In the genomic region with DNA sequence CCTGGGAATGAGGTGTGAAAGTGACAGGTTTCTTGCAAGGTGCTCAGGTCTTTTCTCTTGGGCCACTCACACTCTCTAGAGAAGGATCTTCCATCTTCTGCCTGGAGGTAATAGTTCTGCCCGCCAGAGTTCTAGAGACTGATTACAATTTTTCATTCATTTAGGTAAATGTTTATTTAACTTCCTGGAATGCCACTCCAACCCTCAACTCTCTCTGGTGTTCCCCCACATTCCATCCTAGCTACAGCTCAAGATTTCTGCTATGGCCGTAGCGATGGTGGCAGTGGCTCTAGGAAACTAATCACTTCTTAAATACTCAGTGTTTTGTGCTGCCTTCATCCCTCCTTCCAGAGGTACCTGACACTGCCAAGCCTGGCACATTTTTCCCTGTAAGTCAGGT, we compare ENCODE assay signal across 31 cellular contexts.
"Had no signal": no experiment of that assay in that cellular context is flagged by ENCODE, and none has a peak within 500 bp of the region (broad histone marks: within the 10 kb centered on the region; RNA-seq: fewer than 3 reads in every experiment).

No MANE protein-coding gene starts in this region.

- H3K4me3 ChIP-seq: adrenal gland, body of pancreas, cardiac muscle cell, colonic mucosa, esophagus squamous epithelium, gastroesophageal sphincter had no signal

- H3K9me3 ChIP-seq: adrenal gland, body of pancreas, colonic mucosa, esophagus squamous epithelium, gastroesophageal sphincter had no signal

- H3K36me3 ChIP-seq: adrenal gland, cardiac muscle cell, colonic mucosa, esophagus squamous epithelium, gastroesophageal sphincter, WERI-Rb-1 had no signal

- H3K27ac ChIP-seq: adrenal gland, body of pancreas, cardiac muscle cell, colonic mucosa, epithelial cell of prostate, esophagus squamous epithelium, gastroesophageal sphincter, WERI-Rb-1 had no signal

- ATAC-seq: activated CD4-positive, CD25-positive, alpha-beta regulatory T cell treated with anti-CD3 and anti-CD28 coated beads, Interleukin-2, amount 50 U/mL, for 24 hours; activated CD8-positive, alpha-beta T cell treated with anti-CD3 and anti-CD28 coated beads for 36 hours; activated naive CD8-positive, alpha-beta T cell treated with anti-CD3 and anti-CD28 coated beads, Interleukin-2, amount 50 U/mL, for 24 hours; body of pancreas; gastroesophageal sphincter; T-helper 17 cell had no signal

- H3K4me1 ChIP-seq: body of pancreas, colonic mucosa, esophagus squamous epithelium, gastroesophageal sphincter had no signal

- DNase-seq: activated B cell treated with CpG ODN at 0.5 μM for 24 hours; activated CD4-positive, alpha-beta T cell treated with anti-CD3 and anti-CD28 coated beads for 48 hours; activated CD4-positive, alpha-beta T cell treated with anti-CD3 and anti-CD28 coated beads, Interleukin-2, amount 50 U/mL, for 1 hour; activated CD4-positive, alpha-beta T cell treated with anti-CD3 and anti-CD28 coated beads, Interleukin-2, amount 50 U/mL, for 48 hours; activated CD8-positive, alpha-beta memory T cell treated with anti-CD3 and anti-CD28 coated beads for 24 hours; activated CD8-positive, alpha-beta memory T cell treated with anti-CD3 and anti-CD28 coated beads, Interleukin-2, amount 50 U/mL, for 4 hours; activated CD8-positive, alpha-beta T cell treated with anti-CD3 and anti-CD28 coated beads for 36 hours; activated effector memory CD4-positive, alpha-beta T cell treated with anti-CD3 and anti-CD28 coated beads, Interleukin-2, amount 50 U/mL, for 16 hours; activated naive CD4-positive, alpha-beta T cell treated with anti-CD3 and anti-CD28 coated beads for 36 hours; activated naive CD8-positive, alpha-beta T cell treated with anti-CD3 and anti-CD28 coated beads for 36 hours; activated naive CD8-positive, alpha-beta T cell treated with anti-CD3 and anti-CD28 coated beads, Interleukin-2, amount 50 U/mL, for 24 hours; activated T-cell treated with anti-CD3 and anti-CD28 coated beads, Interleukin-2, amount 50 U/mL, for 1 hour; activated T-cell treated with anti-CD3 and anti-CD28 coated beads, Interleukin-2, amount 50 U/mL, for 48 hours; adrenal gland; amygdala; aorta; body of pancreas; central memory CD4-positive, alpha-beta T cell; cerebellar nuclear complex; colonic mucosa; effector CD8-positive, alpha-beta T cell; esophagus squamous epithelium; foreskin melanocyte; T-helper 1 cell; T-helper 17 cell; T1000; WERI-Rb-1 had no signal

- H3K27me3 ChIP-seq: adrenal gland, cardiac muscle cell, colonic mucosa, esophagus squamous epithelium, gastroesophageal sphincter had no signal
